ENCODE assay signal across 26 cellular contexts in the genomic region with DNA sequence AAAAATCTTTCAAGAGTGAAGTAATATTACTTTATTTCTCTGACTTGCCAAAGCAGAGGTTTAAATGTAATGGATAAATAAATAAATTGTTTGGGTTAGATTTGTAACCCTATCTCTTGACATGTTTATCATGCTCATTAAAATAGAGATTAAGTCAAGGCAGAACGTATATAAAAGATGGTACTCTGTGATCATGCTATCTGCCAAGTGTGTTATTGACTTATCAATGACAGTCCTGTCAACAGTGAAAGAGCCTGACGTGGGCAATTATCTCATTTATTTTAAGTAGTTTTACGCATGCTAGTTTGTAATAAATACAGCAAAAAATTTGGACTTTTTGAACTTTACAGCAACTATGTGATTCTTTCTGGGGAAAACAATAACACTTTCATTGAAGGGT. TPM values are rescaled to one million over a fixed set of nuclear protein-coding genes. Genes with fewer than 3 reads are reported as not detected.
"Had no signal": no experiment of that assay in that cellular context is flagged by ENCODE, and none has a peak within 500 bp of the region (broad histone marks: within the 10 kb centered on the region; RNA-seq: fewer than 3 reads in every experiment).

No MANE protein-coding gene starts in this region.

- H3K27ac ChIP-seq: colonic mucosa, epithelial cell of prostate, esophagus squamous epithelium, gastrocnemius medialis, heart right ventricle, left ventricle myocardium inferior, lower lobe of right lung had no signal

- H3K36me3 ChIP-seq: colonic mucosa, esophagus squamous epithelium, gastrocnemius medialis, left ventricle myocardium inferior, lower lobe of right lung had no signal

- FAIRE-seq: islet of Langerhans, keratinocyte had no signal

- ATAC-seq: effector memory CD8-positive, alpha-beta T cell; esophagus mucosa; gastrocnemius medialis; heart right ventricle; left colon; left lobe of liver; lower lobe of right lung; mucosa of descending colon; naive thymus-derived CD8-positive, alpha-beta T cell had no signal

- H3K9me3 ChIP-seq: colonic mucosa, esophagus squamous epithelium, gastrocnemius medialis, heart right ventricle, left ventricle myocardium inferior, lower lobe of right lung, mucosa of descending colon had no signal

- H3K27me3 ChIP-seq: colonic mucosa, esophagus squamous epithelium, gastrocnemius medialis, heart right ventricle had no signal

- DNase-seq: colonic mucosa; cortex of kidney; effector CD8-positive, alpha-beta T cell; effector memory CD8-positive, alpha-beta T cell; endodermal cell; erythroblast; esophagus squamous epithelium; foreskin fibroblast; foreskin melanocyte; gastrocnemius medialis; glutamatergic neuron; head of caudate nucleus; heart right ventricle; hippocampal formation; left colon; left ventricle myocardium inferior; lower lobe of right lung; mesenchymal stem cell; mucosa of descending colon; naive B cell; naive thymus-derived CD8-positive, alpha-beta T cell had no signal

- H3K4me1 ChIP-seq: colonic mucosa, esophagus squamous epithelium, gastrocnemius medialis, lower lobe of right lung had no signal

- H3K4me3 ChIP-seq: colonic mucosa, esophagus squamous epithelium, gastrocnemius medialis, heart right ventricle, left ventricle myocardium inferior, lower lobe of right lung, mucosa of descending colon had no signal

RNA-seq across cellular contexts. Expression of a gene that starts 43.7 kb away (rescaled TPM):
- total RNA-seq: naive thymus-derived CD8-positive, alpha-beta T cell had no signal
- polyA plus RNA-seq: naive thymus-derived CD8-positive, alpha-beta T cell had no signal
